Comparison of ENCODE assay signal across 10 cellular contexts in genomic region chr14:64910847-64911495, GRCh38. TPM values are rescaled to one million over a fixed set of nuclear protein-coding genes. Genes with fewer than 3 reads are reported as not detected.
DNase-seq lines count a peak whose midpoint lies in the region; ATAC-seq, FAIRE-seq and TF ChIP-seq lines count a peak whose summit lies in the region.
"Had no signal": no experiment of that assay in that cellular context is flagged by ENCODE, and none has a peak within 500 bp of the region (broad histone marks: within the 10 kb centered on the region; RNA-seq: fewer than 3 reads in every experiment).

No MANE protein-coding gene starts in this region.

- DNase-seq in GM12864 (ENCODE audit: low read depth), result no peak
- peak; percentile 75 for DNase-seq in NCI-H1694 treated with DMSO at 0.1 percent for 48 hours (lab: John Stamatoyannopoulos, UW)
- peak; percentile 44 for DNase-seq in bronchial epithelial cell (ENCODE audit: low read depth)
- DNase-seq in NAMALWA (ENCODE audit: low spot score), result no peak
- no peak for DNase-seq in SKM-1 treated with dmso at 0.1 percent for 144 hours (lab: John Stamatoyannopoulos, UW; ENCODE audit: unreplicated experiment)

- FAIRE-seq in bronchial epithelial cell (lab: Jason Lieb, UNC), result no peak

- TF ChIP-seq CTCF in GM12864 (IDR thresholded peaks at IDR 0.05; ENCODE audit: low read depth, low read length, missing control alignments) (peak; percentile 42), bronchial epithelial cell (IDR thresholded peaks at IDR 0.05; ENCODE audit: insufficient read depth, low read length, severe bottlenecking) (peak; percentile 38), parathyroid adenoma (IDR thresholded peaks at IDR 0.05) (peak; percentile 56)

- no peaks in the 10 kb centered on the region for H3K9me3 ChIP-seq in parathyroid adenoma (ENCODE audit: control insufficient read depth, low read length)
- H3K9me3 ChIP-seq: SJSA1 had no signal

- H3K79me2 ChIP-seq in parathyroid adenoma, result peaks cover 17% of the 10 kb centered on the region

- H3K36me3 ChIP-seq in bronchial epithelial cell (ENCODE audit: control insufficient read depth, insufficient read depth, low read length), result no peaks in the 10 kb centered on the region
- no peaks in the 10 kb centered on the region for H3K36me3 ChIP-seq in parathyroid adenoma (ENCODE audit: control insufficient read depth, insufficient read depth, low read length)

- no peak overlapping the region for H3K4me3 ChIP-seq in GM12864 (ENCODE audit: low read depth, low read length)
- H3K4me3 ChIP-seq in bronchial epithelial cell (ENCODE audit: low read depth, low read length), result no peak overlapping the region
- no peak overlapping the region for H3K4me3 ChIP-seq in parathyroid adenoma (ENCODE audit: low read depth, low read length)
- H3K4me3 ChIP-seq: SJSA1 had no signal

- H3K27ac ChIP-seq in parathyroid adenoma, result no peak overlapping the region
- H3K27ac ChIP-seq: SJSA1 had no signal

- ATAC-seq in HG03378 (IDR thresholded peaks at IDR 0.05; ENCODE audit: unreplicated experiment) (no peak), GM21423 (IDR thresholded peaks at IDR 0.05; ENCODE audit: unreplicated experiment) (no peak)

- H3K4me1 ChIP-seq in parathyroid adenoma, result peaks cover 5% of the 10 kb centered on the region

- no peak overlapping the region for H3K9ac ChIP-seq in parathyroid adenoma

- H2AFZ ChIP-seq in parathyroid adenoma, result no peak overlapping the region

- H3K27me3 ChIP-seq in bronchial epithelial cell (ENCODE audit: control insufficient read depth, insufficient read depth, low read length) (no peaks in the 10 kb centered on the region), parathyroid adenoma (ENCODE audit: control insufficient read depth, insufficient read depth, low read length) (no peaks in the 10 kb centered on the region)
- H3K27me3 ChIP-seq: SJSA1 had no signal

- H3K4me2 ChIP-seq in parathyroid adenoma (ENCODE audit: low read length), result no peak overlapping the region

RNA-seq across cellular contexts. Expression of gene CHURC1, which starts 3.3 kb away (rescaled TPM):
- total RNA-seq in bronchial epithelial cell, result 21.9 and 41.6 TPM in 2 replicates

RNA-seq across cellular contexts. Expression of gene SPTB, which starts 31.3 kb away (rescaled TPM):
- not detected in 2 replicates for total RNA-seq in bronchial epithelial cell

RNA-seq across cellular contexts. Expression of gene GPX2, which starts 31.6 kb away (rescaled TPM):
- 1.3 and 5.9 TPM in 2 replicates for total RNA-seq in bronchial epithelial cell
- total RNA-seq: mesenteric fat pad, SJSA1 had no signal

Comparison
In these comparisons a context has a peak if more than half of its experiments do, and no peak if none do; other contexts are left out.
1. DNase-seq: peak in NCI-H1694 treated with DMSO at 0.1 percent for 48 hours (single experiment) and bronchial epithelial cell (single experiment); none in GM12864 (single experiment), NAMALWA (single experiment) and SKM-1 treated with dmso at 0.1 percent for 144 hours (single experiment).
2. Peak in every context shown above with its lines, with median percentiles within 50 percentile points of each other: CTCF ChIP-seq.